19 cellular contexts compared by ENCODE assay signal in genomic region chr20:32432277-32432676, GRCh38.
A peak's percentile ranks its signal among the peaks of the same experiment; 100 is the strongest.
DNase-seq lines count a peak whose midpoint lies in the region; ATAC-seq, FAIRE-seq and TF ChIP-seq lines count a peak whose summit lies in the region.
"Had no signal": no experiment of that assay in that cellular context is flagged by ENCODE, and none has a peak within 500 bp of the region (broad histone marks: within the 10 kb centered on the region; RNA-seq: fewer than 3 reads in every experiment).

No MANE protein-coding gene starts in this region.

- H3K36me3 Mint-ChIP-seq in activated T-cell treated with anti-CD3 and anti-CD28 coated beads, Interleukin-2, amount 50 U/mL, for 72 hours (ENCODE audit: insufficient read depth in 2 of 2), result peaks cover 16 to 42% of the 10 kb centered on the region in 2 donors
- H3K36me3 Mint-ChIP-seq in T-cell (peaks cover 70% of the 10 kb centered on the region), nephron progenitor cell (ENCODE audit: low read depth) (peaks cover 79% of the 10 kb centered on the region)

- no peaks in the 10 kb centered on the region for H3K4me1 Mint-ChIP-seq in activated T-cell treated with anti-CD3 and anti-CD28 coated beads, Interleukin-2, amount 50 U/mL, for 72 hours (ENCODE audit: low read depth)
- H3K4me1 Mint-ChIP-seq in T-cell (peaks cover 0 to 4% (median 2%) of the 10 kb centered on the region in 3 donors), nephron progenitor cell (no peaks in the 10 kb centered on the region)

- no peaks in the 10 kb centered on the region for H3K27me3 ChIP-seq in upper lobe of right lung
- H3K27me3 ChIP-seq: ascending aorta, foreskin keratinocyte had no signal

- no peak for TF ChIP-seq CTCF in nephron progenitor cell (IDR thresholded peaks at IDR 0.05)
- no peak for TF ChIP-seq CTCF in upper lobe of right lung (IDR thresholded peaks at IDR 0.05)

- H3K27me3 Mint-ChIP-seq in activated T-cell treated with anti-CD3 and anti-CD28 coated beads, Interleukin-2, amount 50 U/mL, for 72 hours (ENCODE audit: low read depth), result no peaks in the 10 kb centered on the region
- no peaks in the 10 kb centered on the region for H3K27me3 Mint-ChIP-seq in T-cell
- no peaks in the 10 kb centered on the region for H3K27me3 Mint-ChIP-seq in nephron progenitor cell (ENCODE audit: low read depth, poor library complexity)

- H3K4me1 ChIP-seq in upper lobe of right lung, result no peaks in the 10 kb centered on the region
- H3K4me1 ChIP-seq: ascending aorta, foreskin keratinocyte had no signal

- H3K27ac Mint-ChIP-seq in activated T-cell treated with anti-CD3 and anti-CD28 coated beads, Interleukin-2, amount 50 U/mL, for 72 hours, result peak overlapping the region; percentile 24
- H3K27ac Mint-ChIP-seq in T-cell (peak overlapping the region; percentile 29 to 40), nephron progenitor cell (peak overlapping the region; percentile 5)

- no peak for TF ChIP-seq POLR2A in GM12892 (IDR thresholded peaks at IDR 0.05; ENCODE audit: low read depth, low read length)

- ATAC-seq in activated T-cell treated with anti-CD3 and anti-CD28 coated beads, Interleukin-2, amount 50 U/mL, for 72 hours (replicated peaks in 1 of 2), result no peak
- ATAC-seq in T-cell (replicated peaks in 1 of 4) (no peak), upper lobe of right lung (no peak)
- ATAC-seq: CD8-positive, alpha-beta T cell; foreskin keratinocyte had no signal

- DNase-seq in activated T-cell treated with anti-CD3 and anti-CD28 coated beads, Interleukin-2, amount 50 U/mL, for 72 hours, result no peak
- DNase-seq in activated T-cell treated with anti-CD3 and anti-CD28 coated beads for 4 hours (no peak), NCI-H2029 (lab: John Stamatoyannopoulos, UW) (peak; percentile 47), T-cell (no peak), nephron progenitor cell (no peak), GM12892 (ENCODE audit: insufficient read length) (no peak), upper lobe of right lung (no peak)
- DNase-seq: activated CD8-positive, alpha-beta memory T cell treated with anti-CD3 and anti-CD28 coated beads, Interleukin-2, amount 50 U/mL, for 48 hours; CD8-positive, alpha-beta T cell; cerebellar nuclear complex; erythroblast; foreskin keratinocyte; hippocampal formation; IMR-90; NCI-H524 treated with DMSO at 0.1 percent for 48 hours; retina had no signal

- H3K9me3 ChIP-seq in upper lobe of right lung, result no peaks in the 10 kb centered on the region
- H3K9me3 ChIP-seq: ascending aorta had no signal

- intact Hi-C loops in upper lobe of right lung (cut with DNase I), result no loop called here

- POLR2A ChIA-PET in T-cell (lab: Charles Lee), result no interaction called here

- H3K4me3 ChIP-seq in upper lobe of right lung, result no peak overlapping the region
- H3K4me3 ChIP-seq: ascending aorta had no signal

- H3K27ac ChIP-seq in upper lobe of right lung, result no peak overlapping the region
- H3K27ac ChIP-seq: foreskin keratinocyte, HL-60 had no signal

- no peaks in the 10 kb centered on the region for H3K9me3 Mint-ChIP-seq in activated T-cell treated with anti-CD3 and anti-CD28 coated beads, Interleukin-2, amount 50 U/mL, for 72 hours
- H3K9me3 Mint-ChIP-seq in T-cell, result no peaks in the 10 kb centered on the region
- no peaks in the 10 kb centered on the region for H3K9me3 Mint-ChIP-seq in nephron progenitor cell
- H3K9me3 Mint-ChIP-seq: CD8-positive, alpha-beta T cell had no signal

- peaks cover 100% of the 10 kb centered on the region for H3K36me3 ChIP-seq in upper lobe of right lung

- no peak for FAIRE-seq in GM12892 (lab: Jason Lieb, UNC)
- FAIRE-seq: islet of Langerhans had no signal

- CTCF ChIA-PET in T-cell (lab: Charles Lee), result interaction anchor here in 1 of 2 donors (0.6 kb wide), 1 partner anchor 33 kb away, joined by 5 read pairs; no protein-coding TSS in a partner anchor

- H3K4me3 Mint-ChIP-seq in activated T-cell treated with anti-CD3 and anti-CD28 coated beads, Interleukin-2, amount 50 U/mL, for 72 hours, result no peak overlapping the region
- H3K4me3 Mint-ChIP-seq in T-cell (no peak overlapping the region), nephron progenitor cell (no peak overlapping the region)
- H3K4me3 Mint-ChIP-seq: CD8-positive, alpha-beta T cell had no signal
